In the genomic region with DNA sequence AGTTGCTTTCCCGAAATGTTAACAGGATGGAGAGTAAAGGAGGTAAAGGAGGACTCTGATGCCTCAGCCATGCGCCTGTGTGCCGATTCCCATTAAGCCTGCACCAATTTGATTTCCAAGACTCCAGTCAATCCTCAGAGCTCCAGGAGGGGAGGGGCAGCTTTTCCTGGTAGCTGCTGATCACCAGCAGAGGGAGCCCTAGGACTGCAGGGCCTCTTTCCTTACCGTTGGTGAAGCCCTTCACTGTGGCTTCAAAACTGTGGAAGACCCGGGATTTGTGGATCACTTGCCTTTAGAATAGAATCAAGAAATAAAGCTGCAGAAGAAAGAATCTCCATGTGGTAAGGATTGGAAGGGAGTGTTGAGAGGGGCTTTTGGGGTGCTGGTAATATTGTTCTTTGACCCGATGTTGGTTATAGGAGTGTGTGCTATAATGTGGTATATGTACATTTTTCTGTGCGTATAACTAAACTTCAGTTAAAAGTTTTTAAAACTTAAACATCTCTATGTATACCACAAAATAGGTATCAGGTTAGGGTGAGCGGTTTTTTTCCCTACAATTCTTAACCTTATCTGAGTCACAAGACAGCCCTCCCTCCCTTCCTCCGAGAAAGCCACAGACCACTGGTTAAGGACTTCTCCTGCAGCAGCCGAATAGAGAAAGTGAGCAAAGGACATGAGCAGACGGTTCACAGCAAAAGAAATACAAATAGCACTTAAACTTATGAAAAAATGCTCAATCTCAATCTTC, we compare ENCODE assay signal across 8 cellular contexts. TPM values are rescaled to one million over a fixed set of nuclear protein-coding genes. Genes with fewer than 3 reads are reported as not detected.
DNase-seq lines count a peak whose midpoint lies in the region; ATAC-seq and TF ChIP-seq lines count a peak whose summit lies in the region.

No MANE protein-coding gene starts in this region.

- H4K20me1 ChIP-seq in HCT116 (ENCODE audit: insufficient read depth): no peaks in the 10 kb centered on the region

- H3K9me3 ChIP-seq in BE2C: no peaks in the 10 kb centered on the region
- H3K9me3 ChIP-seq in HCT116 (ENCODE audit: control insufficient read depth in 1 of 2, insufficient read depth in 1 of 2, low read depth in 1 of 2, low read length in 2 of 2): no peaks in the 10 kb centered on the region
- no peaks in the 10 kb centered on the region for H3K9me3 ChIP-seq in endocrine pancreas (ENCODE audit: control insufficient read depth, low read length)

- H3K36me3 ChIP-seq in BE2C (no peaks in the 10 kb centered on the region), HCT116 (ENCODE audit: control insufficient read depth in 1 of 2, insufficient read depth in 2 of 2, low read length in 2 of 2) (no peaks in the 10 kb centered on the region), endocrine pancreas (ENCODE audit: control insufficient read depth, insufficient read depth, low read length) (no peaks in the 10 kb centered on the region)

- no peaks in the 10 kb centered on the region for H3K9me2 ChIP-seq in HCT116 (ENCODE audit: insufficient read depth)

- ATAC-seq in HCT116 (peak; percentile 82), HG02981 (IDR thresholded peaks at IDR 0.05; ENCODE audit: unreplicated experiment) (no peak)
- ATAC-seq in activated CD8-positive, alpha-beta T cell treated with anti-CD3 and anti-CD28 coated beads, Interleukin-2, amount 10 ng/mL, durations not matched to agents 7 days and 5 days: peak; percentile 57
- peak; percentile 68 for ATAC-seq in stimulated activated effector memory CD8-positive, alpha-beta T cell treated with anti-CD3 and anti-CD28 coated beads, Interleukin-12 subunit alpha, Interleukin-12 subunit beta, amount 100 ng/mL, for 72 hours

- TF ChIP-seq CTCF in BE2C (IDR thresholded peaks at IDR 0.05; ENCODE audit: low read depth, low read length): peak; percentile 100
- peak; percentile 93 to 99 (median 96) for TF ChIP-seq CTCF in HCT116 (IDR thresholded peaks at IDR 0.05 in 2 of 3, conservative IDR thresholded peaks at IDR 0.05 in 1 of 3; ENCODE audit: borderline replicate concordance in 1 of 3, insufficient read depth in 1 of 3, low read depth in 2 of 3, low read length in 2 of 3)

- intact Hi-C loops in HCT116 (cut with micrococcal nuclease): loop anchor here (1.0 kb wide), 2 partner anchors 169 to 393 kb away; no protein-coding TSS in a partner anchor

- POLR2A ChIA-PET in HCT116 (lab: Charles Lee): interaction anchor here (1.0 to 1.4 kb wide), 2 partner anchors 167 to 253 kb away, joined by 3 to 5 read pairs; no protein-coding TSS in a partner anchor
- POLR2A ChIA-PET in activated CD8-positive, alpha-beta T cell treated with anti-CD3 and anti-CD28 coated beads, Interleukin-2, amount 10 ng/mL, durations not matched to agents 7 days and 5 days (lab: Charles Lee): interaction anchor here (0.5 to 2.7 kb wide), 2 partner anchors 94 to 294 kb away, joined by 3 to 17 read pairs; a partner anchor contains a TSS

- no peak overlapping the region for H3K27ac ChIP-seq in HCT116 (ENCODE audit: low read depth, low read length)

- H3K9ac ChIP-seq in HCT116 (ENCODE audit: low read length): no peak overlapping the region
- H3K9ac ChIP-seq in endocrine pancreas (ENCODE audit: control insufficient read depth, insufficient read depth, low read length): peak overlapping the region; percentile 27

- RAD21 ChIA-PET in HCT116 (lab: Charles Lee; ENCODE audit: low non-redundant PET in 1 of 2, low total read pairs in 2 of 2, uncharacterized antibody in 2 of 2, unreplicated experiment in 2 of 2): interaction anchor here (0.6 to 1.6 kb wide), 11 partner anchors 93 to 392 kb away, joined by 3 to 10 read pairs (median 3); a partner anchor contains a TSS

- H3K4me3 Mint-ChIP-seq in activated CD8-positive, alpha-beta T cell treated with anti-CD3 and anti-CD28 coated beads, Interleukin-2, amount 10 ng/mL, durations not matched to agents 7 days and 5 days: peak overlapping the region; percentile 62
- H3K4me3 Mint-ChIP-seq in stimulated activated effector memory CD8-positive, alpha-beta T cell treated with anti-CD3 and anti-CD28 coated beads, Interleukin-12 subunit alpha, Interleukin-12 subunit beta, amount 100 ng/mL, for 72 hours: peak overlapping the region; percentile 70

- TF ChIP-seq POLR2A in HCT116 (IDR thresholded peaks at IDR 0.05; ENCODE audit: borderline replicate concordance, extremely low read depth, insufficient read depth, insufficient read length): no peak

- BruUV-seq in HCT116 (replicated peaks; lab: Mats Ljungman, UMichigan): no TSS peak

- H3K9me3 Mint-ChIP-seq in activated CD8-positive, alpha-beta T cell treated with anti-CD3 and anti-CD28 coated beads, Interleukin-2, amount 10 ng/mL, durations not matched to agents 7 days and 5 days (ENCODE audit: insufficient read depth): no peaks in the 10 kb centered on the region
- H3K9me3 Mint-ChIP-seq in stimulated activated effector memory CD8-positive, alpha-beta T cell treated with anti-CD3 and anti-CD28 coated beads, Interleukin-12 subunit alpha, Interleukin-12 subunit beta, amount 100 ng/mL, for 72 hours: no peaks in the 10 kb centered on the region

- no peak overlapping the region for H2AFZ ChIP-seq in HCT116 (ENCODE audit: low read depth, low read length, poor library complexity, severe bottlenecking)

- H3K27me3 ChIP-seq in BE2C (no peaks in the 10 kb centered on the region), HCT116 (ENCODE audit: insufficient read depth, low read length) (no peaks in the 10 kb centered on the region), endocrine pancreas (ENCODE audit: control insufficient read depth, insufficient read depth, low read length) (no peaks in the 10 kb centered on the region)

- H3K4me2 ChIP-seq in HCT116 (ENCODE audit: low read length): peak overlapping the region; percentile 4; the same call in 1 of the 2 replicates

- H3K27me3 Mint-ChIP-seq in activated CD8-positive, alpha-beta T cell treated with anti-CD3 and anti-CD28 coated beads, Interleukin-2, amount 10 ng/mL, durations not matched to agents 7 days and 5 days (ENCODE audit: low read depth): no peaks in the 10 kb centered on the region

- H3K4me1 ChIP-seq in BE2C (peaks cover 4% of the 10 kb centered on the region), HCT116 (ENCODE audit: control insufficient read depth in 1 of 2, insufficient read depth in 2 of 2, low read length in 2 of 2) (no peaks in the 10 kb centered on the region; a peak in 1 of 4 replicates), endocrine pancreas (ENCODE audit: control insufficient read depth, insufficient read depth, low read length) (peaks cover 6% of the 10 kb centered on the region)

- H3K36me3 Mint-ChIP-seq in activated CD8-positive, alpha-beta T cell treated with anti-CD3 and anti-CD28 coated beads, Interleukin-2, amount 10 ng/mL, durations not matched to agents 7 days and 5 days (ENCODE audit: low read depth): peaks cover 3% of the 10 kb centered on the region
- no peaks in the 10 kb centered on the region for H3K36me3 Mint-ChIP-seq in stimulated activated effector memory CD8-positive, alpha-beta T cell treated with anti-CD3 and anti-CD28 coated beads, Interleukin-12 subunit alpha, Interleukin-12 subunit beta, amount 100 ng/mL, for 72 hours

- TF ChIP-seq RAD21 in HCT116 (IDR thresholded peaks at IDR 0.05; ENCODE audit: low read depth): peak; percentile 94

- DNase-seq in BE2C (peak; percentile 87), HCT116 (ENCODE audit: low read depth, low spot score) (peak; percentile 65), NCI-H774 (lab: John Stamatoyannopoulos, UW) (peak; percentile 62), middle frontal gyrus (ENCODE audit: extremely low spot score, low spot score) (peak; percentile 60)
- DNase-seq in activated CD8-positive, alpha-beta T cell treated with anti-CD3 and anti-CD28 coated beads, Interleukin-2, amount 10 ng/mL, durations not matched to agents 7 days and 5 days: peak; percentile 80
- peak; percentile 60 to 80 for DNase-seq in stimulated activated effector memory CD8-positive, alpha-beta T cell treated with anti-CD3 and anti-CD28 coated beads, Interleukin-12 subunit alpha, Interleukin-12 subunit beta, amount 100 ng/mL, for 72 hours (ENCODE audit: low spot score in 2 of 2)

- CTCF ChIA-PET in HCT116 (lab: Charles Lee): interaction anchor here (0.6 to 6.9 kb wide), 35 partner anchors 9 to 649 kb away, joined by 3 to 114 read pairs (median 4); a partner anchor contains a TSS
- CTCF ChIA-PET in activated CD8-positive, alpha-beta T cell treated with anti-CD3 and anti-CD28 coated beads, Interleukin-2, amount 10 ng/mL, durations not matched to agents 7 days and 5 days (lab: Charles Lee): interaction anchor here (0.6 to 15.8 kb wide), 63 partner anchors 7 to 649 kb away, joined by 3 to 529 read pairs (median 4); a partner anchor contains a TSS

- peak overlapping the region; percentile 86 for H3K27ac Mint-ChIP-seq in activated CD8-positive, alpha-beta T cell treated with anti-CD3 and anti-CD28 coated beads, Interleukin-2, amount 10 ng/mL, durations not matched to agents 7 days and 5 days
- H3K27ac Mint-ChIP-seq in stimulated activated effector memory CD8-positive, alpha-beta T cell treated with anti-CD3 and anti-CD28 coated beads, Interleukin-12 subunit alpha, Interleukin-12 subunit beta, amount 100 ng/mL, for 72 hours: peak overlapping the region; percentile 77

- no peaks in the 10 kb centered on the region for H3K79me2 ChIP-seq in HCT116 (ENCODE audit: insufficient read depth, low read length)

- H3K4me1 Mint-ChIP-seq in activated CD8-positive, alpha-beta T cell treated with anti-CD3 and anti-CD28 coated beads, Interleukin-2, amount 10 ng/mL, durations not matched to agents 7 days and 5 days (ENCODE audit: low read depth): peaks cover 54% of the 10 kb centered on the region
- H3K4me1 Mint-ChIP-seq in stimulated activated effector memory CD8-positive, alpha-beta T cell treated with anti-CD3 and anti-CD28 coated beads, Interleukin-12 subunit alpha, Interleukin-12 subunit beta, amount 100 ng/mL, for 72 hours: peaks cover 47% of the 10 kb centered on the region

- no peak overlapping the region for H3K4me3 ChIP-seq in BE2C (ENCODE audit: low read depth, low read length)
- no peak overlapping the region for H3K4me3 ChIP-seq in HCT116 (replicated peaks in 1 of 2; ENCODE audit: low read depth in 1 of 2, low read length in 2 of 2)
- no peak overlapping the region for H3K4me3 ChIP-seq in endocrine pancreas (ENCODE audit: control insufficient read depth, insufficient read depth, low read length)

RNA-seq across cellular contexts. Expression of a gene that starts 6.9 kb away (rescaled TPM):
- polyA plus RNA-seq in BE2C (2012; ENCODE audit: insufficient read depth, insufficient read length, low read depth): 67.6 TPM
- 28.4 TPM for total RNA-seq in HCT116 (2021; ENCODE audit: unreplicated experiment)
- polyA plus RNA-seq in HCT116 (2012): 29.2 and 30.6 TPM in 2 replicates
- 10 to 100 TPM; 19.1 to 19.9 TPM for total RNA-seq in activated CD8-positive, alpha-beta T cell treated with anti-CD3 and anti-CD28 coated beads, Interleukin-2, amount 10 ng/mL, durations not matched to agents 7 days and 5 days

RNA-seq across cellular contexts. Expression of a gene that starts 29.6 kb away (rescaled TPM):
- polyA plus RNA-seq in BE2C (2012; ENCODE audit: insufficient read depth, insufficient read length, low read depth): 217 TPM
- total RNA-seq in HCT116 (2021; ENCODE audit: unreplicated experiment): not detected
- polyA plus RNA-seq in HCT116 (2012): 0.09 and 0.36 TPM in 2 replicates
- not detected for total RNA-seq in activated CD8-positive, alpha-beta T cell treated with anti-CD3 and anti-CD28 coated beads, Interleukin-2, amount 10 ng/mL, durations not matched to agents 7 days and 5 days

RNA-seq across cellular contexts. Expression of a gene that starts 30.5 kb away (rescaled TPM):
- polyA plus RNA-seq in BE2C (2012; ENCODE audit: insufficient read depth, insufficient read length, low read depth): 0.22 TPM
- total RNA-seq in HCT116 (2021; ENCODE audit: unreplicated experiment): 0.17 TPM
- polyA plus RNA-seq in HCT116 (2012): 0.05 and 0.06 TPM in 2 replicates
- under 1 TPM in 1 of 2 experiments, not detected in 1; 0.10 TPM for total RNA-seq in activated CD8-positive, alpha-beta T cell treated with anti-CD3 and anti-CD28 coated beads, Interleukin-2, amount 10 ng/mL, durations not matched to agents 7 days and 5 days
